ENCODE assay signal across 16 cellular contexts in the genomic region with DNA sequence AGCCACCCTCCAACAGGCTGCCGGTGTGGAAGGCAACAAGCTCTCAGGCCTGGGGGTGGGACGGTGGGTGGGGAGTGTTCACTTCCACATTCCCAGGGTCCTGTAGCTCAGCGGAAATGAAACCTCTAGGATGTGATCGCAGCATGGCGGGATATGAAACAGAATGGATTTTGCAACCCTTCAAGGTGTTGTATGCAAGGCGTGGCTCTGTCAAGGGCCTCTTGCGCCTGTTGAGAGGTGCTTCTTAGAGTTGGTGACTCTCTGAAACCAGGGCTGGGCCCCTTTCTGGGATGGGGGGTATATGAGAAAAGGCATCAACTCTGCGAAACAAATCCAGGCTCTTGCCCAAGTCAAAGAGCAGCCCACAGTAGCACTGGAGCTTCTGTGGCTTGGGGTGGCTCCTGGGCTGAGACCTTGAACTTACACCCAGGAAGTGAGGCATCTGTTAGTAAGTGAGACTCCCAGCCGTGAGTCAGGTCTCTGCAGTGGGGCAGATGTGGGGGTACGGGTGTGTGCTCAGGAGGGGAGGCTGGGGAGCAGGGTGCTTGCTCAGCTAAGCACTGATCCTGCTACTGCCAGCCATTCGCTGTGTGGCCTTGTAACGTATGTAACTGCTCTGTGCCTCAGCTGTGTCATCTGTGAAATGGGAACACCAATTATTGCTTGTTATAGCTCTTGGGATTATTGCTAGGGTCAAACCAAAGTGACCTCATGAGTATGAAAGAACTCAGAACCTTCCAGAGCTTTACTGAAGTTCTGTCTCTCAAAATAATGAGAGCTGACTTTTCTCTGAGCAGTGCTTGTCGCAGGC. TPM values are rescaled to one million over a fixed set of nuclear protein-coding genes. Genes with fewer than 3 reads are reported as not detected.
DNase-seq lines count a peak whose midpoint lies in the region; ATAC-seq, FAIRE-seq and TF ChIP-seq lines count a peak whose summit lies in the region.
"Had no signal": no experiment of that assay in that cellular context is flagged by ENCODE, and none has a peak within 500 bp of the region (broad histone marks: within the 10 kb centered on the region; RNA-seq: fewer than 3 reads in every experiment).

No MANE protein-coding gene starts in this region.

- no peaks in the 10 kb centered on the region for H3K27me3 Mint-ChIP-seq in activated T-helper 17 cell treated with anti-CD3 and anti-CD28 coated beads, Interleukin-2, amount 50 U/mL, for 72 hours
- H3K27me3 Mint-ChIP-seq in naive thymus-derived CD4-positive, alpha-beta T cell = peaks cover 0 to 5% (median 0%) of the 10 kb centered on the region in 5 donors
- H3K27me3 Mint-ChIP-seq in nephron progenitor cell (ENCODE audit: low read depth, poor library complexity) = no peaks in the 10 kb centered on the region

- H3K27me3 ChIP-seq in DND-41 (ENCODE audit: insufficient read depth, low read length, poor library complexity) = peaks cover 4% of the 10 kb centered on the region
- no peaks in the 10 kb centered on the region for H3K27me3 ChIP-seq in naive thymus-derived CD4-positive, alpha-beta T cell (ENCODE audit: control insufficient read depth in 2 of 2, insufficient read depth in 2 of 2, low read length in 2 of 2)
- H3K27me3 ChIP-seq: gastrocnemius medialis had no signal

- no peak overlapping the region for H3K4me3 ChIP-seq in DND-41 (ENCODE audit: low read depth in 1 of 2, low read length in 2 of 2)
- H3K4me3 ChIP-seq in naive thymus-derived CD4-positive, alpha-beta T cell (ENCODE audit: low read length) = no peak overlapping the region
- H3K4me3 ChIP-seq: gastrocnemius medialis, prostate gland had no signal

- intact Hi-C loops in naive thymus-derived CD4-positive, alpha-beta T cell (cut with micrococcal nuclease) = no loop called here

- H2AFZ ChIP-seq in DND-41 (ENCODE audit: low read depth, low read length) = no peak overlapping the region

- no peak overlapping the region for H3K27ac ChIP-seq in DND-41 (ENCODE audit: low read length)
- H3K27ac ChIP-seq in naive thymus-derived CD4-positive, alpha-beta T cell (ENCODE audit: low read depth, low read length) = no peak overlapping the region
- H3K27ac ChIP-seq: C4-2B had no signal

- FAIRE-seq in HTR-8/SVneo (lab: Jason Lieb, UNC) = peak; percentile 4
- FAIRE-seq: G401.6, GM18507, kidney had no signal

- no peak overlapping the region for H3K4me2 ChIP-seq in DND-41 (ENCODE audit: insufficient read depth, low read length)

- ATAC-seq in DND-41 (ENCODE audit: insufficient read depth, low read depth) (0 out of 3 replicates have a peak, but pooled peaks have one; percentile 27), HG03442 (IDR thresholded peaks at IDR 0.05; ENCODE audit: unreplicated experiment) (no peak), HG03135 (IDR thresholded peaks at IDR 0.05; ENCODE audit: unreplicated experiment) (no peak)
- ATAC-seq in activated T-helper 17 cell treated with anti-CD3 and anti-CD28 coated beads, Interleukin-2, amount 50 U/mL, for 72 hours (replicated peaks) = peak; percentile 81
- ATAC-seq in naive thymus-derived CD4-positive, alpha-beta T cell = peak; percentile 54
- ATAC-seq: gastrocnemius medialis had no signal

- no peak overlapping the region for H3K9ac ChIP-seq in DND-41 (ENCODE audit: low read depth, low read length)

- 0 out of 2 replicates have a peak, but pooled peaks cover under 1% of the 10 kb centered on the region for H3K4me1 ChIP-seq in DND-41 (ENCODE audit: insufficient read depth, low read length)
- H3K4me1 ChIP-seq in naive thymus-derived CD4-positive, alpha-beta T cell (ENCODE audit: control insufficient read depth in 2 of 2, insufficient read depth in 2 of 2, low read length in 2 of 2) = no peaks in the 10 kb centered on the region
- H3K4me1 ChIP-seq: prostate gland had no signal

- H3K4me1 Mint-ChIP-seq in activated T-helper 17 cell treated with anti-CD3 and anti-CD28 coated beads, Interleukin-2, amount 50 U/mL, for 72 hours = no peaks in the 10 kb centered on the region
- H3K4me1 Mint-ChIP-seq in naive thymus-derived CD4-positive, alpha-beta T cell = peaks cover 0 to 9% (median 0%) of the 10 kb centered on the region in 7 donors
- peaks cover 63% of the 10 kb centered on the region for H3K4me1 Mint-ChIP-seq in nephron progenitor cell

- POLR2A ChIA-PET in naive thymus-derived CD4-positive, alpha-beta T cell (lab: Charles Lee) = no interaction called here

- no peaks in the 10 kb centered on the region for H3K79me2 ChIP-seq in DND-41 (ENCODE audit: insufficient read depth, low read length)

- CTCF ChIA-PET in naive thymus-derived CD4-positive, alpha-beta T cell (lab: Charles Lee) = no interaction called here

- H3K4me3 Mint-ChIP-seq in activated T-helper 17 cell treated with anti-CD3 and anti-CD28 coated beads, Interleukin-2, amount 50 U/mL, for 72 hours = no peak overlapping the region
- no peak overlapping the region for H3K4me3 Mint-ChIP-seq in naive thymus-derived CD4-positive, alpha-beta T cell
- H3K4me3 Mint-ChIP-seq in nephron progenitor cell = no peak overlapping the region

- TF ChIP-seq CTCF in DND-41 (IDR thresholded peaks at IDR 0.05; ENCODE audit: borderline replicate concordance, extremely low read depth, low read length, poor library complexity, severe bottlenecking) (no peak), nephron progenitor cell (IDR thresholded peaks at IDR 0.05) (no peak)

- H4K20me1 ChIP-seq in DND-41 (ENCODE audit: insufficient read depth, low read length) = peaks cover 2% of the 10 kb centered on the region; the same call in 1 of the 2 replicates

- no peak overlapping the region for H3K27ac Mint-ChIP-seq in activated T-helper 17 cell treated with anti-CD3 and anti-CD28 coated beads, Interleukin-2, amount 50 U/mL, for 72 hours
- H3K27ac Mint-ChIP-seq in naive thymus-derived CD4-positive, alpha-beta T cell = no peak overlapping the region
- no peak overlapping the region for H3K27ac Mint-ChIP-seq in nephron progenitor cell

- H3K36me3 Mint-ChIP-seq in activated T-helper 17 cell treated with anti-CD3 and anti-CD28 coated beads, Interleukin-2, amount 50 U/mL, for 72 hours (ENCODE audit: low read depth) = no peaks in the 10 kb centered on the region
- no peaks in the 10 kb centered on the region for H3K36me3 Mint-ChIP-seq in naive thymus-derived CD4-positive, alpha-beta T cell
- no peaks in the 10 kb centered on the region for H3K36me3 Mint-ChIP-seq in nephron progenitor cell (ENCODE audit: low read depth)

- H3K9me3 Mint-ChIP-seq in activated T-helper 17 cell treated with anti-CD3 and anti-CD28 coated beads, Interleukin-2, amount 50 U/mL, for 72 hours = no peaks in the 10 kb centered on the region
- no peaks in the 10 kb centered on the region for H3K9me3 Mint-ChIP-seq in naive thymus-derived CD4-positive, alpha-beta T cell
- H3K9me3 Mint-ChIP-seq in nephron progenitor cell = no peaks in the 10 kb centered on the region

- DNase-seq in DND-41 = no peak
- no peak for DNase-seq in HTR-8/SVneo (ENCODE audit: insufficient read length, low spot score)
- DNase-seq in naive thymus-derived CD4-positive, alpha-beta T cell = no peak
- DNase-seq in nephron progenitor cell = no peak
- DNase-seq in activated gamma-delta T cell (lab: John Stamatoyannopoulos, UW) = no peak
- DNase-seq: activated T-cell treated with anti-CD3 and anti-CD28 coated beads, Interleukin-2, amount 50 U/mL, for 1 hour; gastrocnemius medialis; kidney; NCI-H2227 treated with DMSO at 0.1 percent for 48 hours had no signal

- no peaks in the 10 kb centered on the region for H3K9me3 ChIP-seq in DND-41 (ENCODE audit: insufficient read depth, low read length, severe bottlenecking)
- no peaks in the 10 kb centered on the region for H3K9me3 ChIP-seq in naive thymus-derived CD4-positive, alpha-beta T cell (ENCODE audit: control insufficient read depth in 2 of 3, low read length in 3 of 3)
- H3K9me3 ChIP-seq: gastrocnemius medialis, prostate gland had no signal

- H3K36me3 ChIP-seq in DND-41 (ENCODE audit: insufficient read depth, low read length) = no peaks in the 10 kb centered on the region
- H3K36me3 ChIP-seq in naive thymus-derived CD4-positive, alpha-beta T cell (ENCODE audit: control insufficient read depth in 2 of 3, insufficient read depth in 3 of 3, low read length in 3 of 3) = no peaks in the 10 kb centered on the region
- H3K36me3 ChIP-seq: gastrocnemius medialis, prostate gland had no signal

RNA-seq across cellular contexts. Expression of a gene that starts 28.3 kb away (rescaled TPM):
- 1 to 10 TPM in 1 of 2 donors, under 1 TPM in 1; 0.78 to 2.3 TPM for total RNA-seq in activated T-helper 17 cell treated with anti-CD3 and anti-CD28 coated beads, Interleukin-2, amount 50 U/mL, for 72 hours
- 1 to 10 TPM in 4 of 5 experiments, under 1 TPM in 1; 0.87 to 4.2 (median 2.4) TPM for total RNA-seq in naive thymus-derived CD4-positive, alpha-beta T cell
- polyA plus RNA-seq in naive thymus-derived CD4-positive, alpha-beta T cell = 1 to 10 TPM in 1 of 2 donors, under 1 TPM in 1; 0.30 to 1.1 TPM

Comparison
In these comparisons a context has a peak if more than half of its experiments do, and no peak if none do; other contexts are left out.
1. ATAC-seq: peak in DND-41 (single experiment), activated T-helper 17 cell treated with anti-CD3 and anti-CD28 coated beads, Interleukin-2, amount 50 U/mL, for 72 hours (single experiment) and naive thymus-derived CD4-positive, alpha-beta T cell (single experiment); none in HG03442 (single experiment) and HG03135 (single experiment).